ENCODE assay signal across 12 cellular contexts in genomic region chrX:49568728-49569127, GRCh38. TPM values are rescaled to one million over a fixed set of nuclear protein-coding genes. Genes with fewer than 3 reads are reported as not detected.
DNase-seq lines count a peak whose midpoint lies in the region; ATAC-seq and TF ChIP-seq lines count a peak whose summit lies in the region.
"Not testable (repeated sequence)": the region's sequence is repeated elsewhere in the genome, so short reads cannot be mapped to it uniquely, and the experiment has no call there.
"Had no signal": no experiment of that assay in that cellular context is flagged by ENCODE, and none has a peak within 500 bp of the region (broad histone marks: within the 10 kb centered on the region; RNA-seq: fewer than 3 reads in every experiment).

No MANE protein-coding gene starts in this region.

- H3K4me1 ChIP-seq in colonic mucosa, left ventricle myocardium inferior, lower lobe of right lung: not testable (repeated sequence)

- ATAC-seq in activated CD8-positive, alpha-beta memory T cell treated with anti-CD3 and anti-CD28 coated beads, Interleukin-2, amount 10 ng/mL, durations not matched to agents 7 days and 5 days; left lobe of liver; lower lobe of right lung; omental fat pad (ENCODE audit: low FRiP score): not testable (repeated sequence)

- peak; percentile 32 for DNase-seq in activated CD8-positive, alpha-beta memory T cell treated with anti-CD3 and anti-CD28 coated beads, Interleukin-2, amount 10 ng/mL, durations not matched to agents 7 days and 5 days
- DNase-seq in colonic mucosa = peak; percentile 12
- peak; percentile 11 for DNase-seq in left ventricle myocardium inferior
- peak; percentile 35 for DNase-seq in left lobe of liver (ENCODE audit: low spot score)
- peak; percentile 35 for DNase-seq in lower lobe of right lung
- DNase-seq in omental fat pad (ENCODE audit: low spot score) = peak; percentile 22

- not testable (repeated sequence) for H3K27me3 ChIP-seq in colonic mucosa; left ventricle myocardium inferior (ENCODE audit: low read depth); lower lobe of right lung (ENCODE audit: low read depth)

- not testable (repeated sequence) for H3K4me3 Mint-ChIP-seq in activated CD8-positive, alpha-beta memory T cell treated with anti-CD3 and anti-CD28 coated beads, Interleukin-2, amount 10 ng/mL, durations not matched to agents 7 days and 5 days

- H3K27me3 Mint-ChIP-seq in activated CD8-positive, alpha-beta memory T cell treated with anti-CD3 and anti-CD28 coated beads, Interleukin-2, amount 10 ng/mL, durations not matched to agents 7 days and 5 days = not testable (repeated sequence)

- not testable (repeated sequence) for H3K4me1 Mint-ChIP-seq in activated CD8-positive, alpha-beta memory T cell treated with anti-CD3 and anti-CD28 coated beads, Interleukin-2, amount 10 ng/mL, durations not matched to agents 7 days and 5 days

- H3K4me3 ChIP-seq in colonic mucosa, left ventricle myocardium inferior, lower lobe of right lung: not testable (repeated sequence)

- H3K9ac ChIP-seq in colonic mucosa (ENCODE audit: low read depth in 2 of 2, low read length in 2 of 2) = not testable (repeated sequence)

- H3K27ac ChIP-seq in colonic mucosa; left ventricle myocardium inferior (replicated peaks); lower lobe of right lung: not testable (repeated sequence)

- H3K9me3 Mint-ChIP-seq in activated CD8-positive, alpha-beta memory T cell treated with anti-CD3 and anti-CD28 coated beads, Interleukin-2, amount 10 ng/mL, durations not matched to agents 7 days and 5 days (ENCODE audit: low read depth) = not testable (repeated sequence)

- CTCF ChIA-PET in activated CD8-positive, alpha-beta memory T cell treated with anti-CD3 and anti-CD28 coated beads, Interleukin-2, amount 10 ng/mL, durations not matched to agents 7 days and 5 days (lab: Charles Lee) = not testable (repeated sequence)

- H3K9me3 ChIP-seq in colonic mucosa; left ventricle myocardium inferior (replicated peaks); lower lobe of right lung: not testable (repeated sequence)

- not testable (repeated sequence) for H3K27ac Mint-ChIP-seq in activated CD8-positive, alpha-beta memory T cell treated with anti-CD3 and anti-CD28 coated beads, Interleukin-2, amount 10 ng/mL, durations not matched to agents 7 days and 5 days

- not testable (repeated sequence) for TF ChIP-seq CTCF in colonic mucosa (IDR thresholded peaks at IDR 0.05); left ventricle myocardium inferior (IDR thresholded peaks at IDR 0.05; ENCODE audit: borderline replicate concordance); lower lobe of right lung (IDR thresholded peaks at IDR 0.05); omental fat pad (IDR thresholded peaks at IDR 0.05)

- H3K36me3 ChIP-seq in colonic mucosa, left ventricle myocardium inferior, lower lobe of right lung: not testable (repeated sequence)

- H3K36me3 Mint-ChIP-seq in activated CD8-positive, alpha-beta memory T cell treated with anti-CD3 and anti-CD28 coated beads, Interleukin-2, amount 10 ng/mL, durations not matched to agents 7 days and 5 days = not testable (repeated sequence)

- intact Hi-C loops in colonic mucosa (cut with DNase I); left ventricle myocardium inferior (cut with micrococcal nuclease); lower lobe of right lung (cut with DNase I): not testable (repeated sequence)

RNA-seq across cellular contexts. Expression of gene GAGE12G, which starts 1.5 kb away (rescaled TPM):
- not detected for total RNA-seq in activated CD8-positive, alpha-beta memory T cell treated with anti-CD3 and anti-CD28 coated beads, Interleukin-2, amount 10 ng/mL, durations not matched to agents 7 days and 5 days
- total RNA-seq in colonic mucosa (under 1 TPM in 1 of 2 donors, not detected in 1; 0.99 TPM), left ventricle myocardium inferior (not detected), left lobe of liver (not detected), lower lobe of right lung (not detected), omental fat pad (not detected)
- total RNA-seq: A172; B cell; Calu3; CD8-positive, alpha-beta T cell; GM23338; HT-29 had no signal

RNA-seq across cellular contexts. Expression of gene GAGE12F, which starts 8.1 kb away (rescaled TPM):
- not detected for total RNA-seq in activated CD8-positive, alpha-beta memory T cell treated with anti-CD3 and anti-CD28 coated beads, Interleukin-2, amount 10 ng/mL, durations not matched to agents 7 days and 5 days
- under 1 TPM in 1 of 2 donors, not detected in 1; 0.99 TPM for total RNA-seq in colonic mucosa
- total RNA-seq in left ventricle myocardium inferior = not detected
- 0.63 TPM for total RNA-seq in left lobe of liver
- not detected for total RNA-seq in lower lobe of right lung
- not detected for total RNA-seq in omental fat pad
- total RNA-seq: B cell; Calu3; CD8-positive, alpha-beta T cell; GM23338; HT-29 had no signal

RNA-seq across cellular contexts. Expression of gene GAGE12H, which starts 11.0 kb away (rescaled TPM):
- total RNA-seq in activated CD8-positive, alpha-beta memory T cell treated with anti-CD3 and anti-CD28 coated beads, Interleukin-2, amount 10 ng/mL, durations not matched to agents 7 days and 5 days = not detected
- total RNA-seq in colonic mucosa = not detected
- not detected for total RNA-seq in left ventricle myocardium inferior
- not detected for total RNA-seq in left lobe of liver
- not detected for total RNA-seq in lower lobe of right lung
- not detected for total RNA-seq in omental fat pad
- total RNA-seq: A172; B cell; Calu3; CD8-positive, alpha-beta T cell; GM23338; HT-29 had no signal

RNA-seq across cellular contexts. Expression of gene GAGE12E, which starts 17.6 kb away (rescaled TPM):
- total RNA-seq in activated CD8-positive, alpha-beta memory T cell treated with anti-CD3 and anti-CD28 coated beads, Interleukin-2, amount 10 ng/mL, durations not matched to agents 7 days and 5 days = not detected
- total RNA-seq in colonic mucosa = not detected
- total RNA-seq in left ventricle myocardium inferior = not detected
- not detected for total RNA-seq in left lobe of liver
- total RNA-seq in lower lobe of right lung = not detected
- total RNA-seq in omental fat pad = not detected
- total RNA-seq: A172; B cell; Calu3; CD8-positive, alpha-beta T cell; GM23338; HT-29 had no signal

RNA-seq across cellular contexts. Expression of gene GAGE2A, which starts 20.6 kb away (rescaled TPM):
- not detected for total RNA-seq in activated CD8-positive, alpha-beta memory T cell treated with anti-CD3 and anti-CD28 coated beads, Interleukin-2, amount 10 ng/mL, durations not matched to agents 7 days and 5 days
- total RNA-seq in colonic mucosa (under 1 TPM in 1 of 2 donors, not detected in 1; 0.86 TPM), left ventricle myocardium inferior (not detected), left lobe of liver (0.58 TPM), lower lobe of right lung (not detected), omental fat pad (not detected)
- total RNA-seq: B cell; Calu3; CD8-positive, alpha-beta T cell; GM23338; HT-29 had no signal
